1 cellular context compared by ENCODE assay signal in the genomic region with DNA sequence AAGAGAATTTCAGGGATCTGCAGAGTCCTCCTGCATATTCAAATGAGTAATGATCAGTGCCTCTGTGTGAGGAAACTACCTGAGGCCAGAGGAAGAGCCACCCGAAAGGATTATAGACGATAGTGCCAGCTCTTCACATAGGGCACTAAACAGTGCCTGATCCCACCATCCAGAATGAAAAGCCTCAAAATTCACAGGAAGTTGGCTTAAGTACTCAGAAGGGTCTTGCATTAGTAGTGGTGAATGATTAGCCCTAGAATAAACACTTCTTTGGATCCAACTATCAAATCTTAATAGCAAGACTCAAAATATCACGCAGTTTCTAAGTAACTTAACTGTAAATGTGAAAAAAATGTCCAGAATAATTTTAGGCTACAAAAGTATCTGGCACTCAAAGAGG.
TF ChIP-seq lines count a peak whose summit lies in the region.

No MANE protein-coding gene starts in this region.

TF ChIP-seq in HepG2, 621 proteins besides CTCF, POLR2A, EP300 and RAD21 (continued from another document):
- TF ChIP-seq, protein P1, sequence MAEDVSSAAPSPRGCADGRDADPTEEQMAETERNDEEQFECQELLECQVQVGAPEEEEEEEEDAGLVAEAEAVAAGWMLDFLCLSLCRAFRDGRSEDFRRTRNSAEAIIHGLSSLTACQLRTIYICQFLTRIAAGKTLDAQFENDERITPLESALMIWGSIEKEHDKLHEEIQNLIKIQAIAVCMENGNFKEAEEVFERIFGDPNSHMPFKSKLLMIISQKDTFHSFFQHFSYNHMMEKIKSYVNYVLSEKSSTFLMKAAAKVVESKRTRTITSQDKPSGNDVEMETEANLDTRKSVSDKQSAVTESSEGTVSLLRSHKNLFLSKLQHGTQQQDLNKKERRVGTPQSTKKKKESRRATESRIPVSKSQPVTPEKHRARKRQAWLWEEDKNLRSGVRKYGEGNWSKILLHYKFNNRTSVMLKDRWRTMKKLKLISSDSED (CRISPR knock-in tag; IDR thresholded peaks at IDR 0.05): no peak
- TF ChIP-seq POGZ (CRISPR knock-in tag; IDR thresholded peaks at IDR 0.05): no peak
- TF ChIP-seq KDM4B (CRISPR knock-in tag; IDR thresholded peaks at IDR 0.05): no peak
- TF ChIP-seq ZNF547 (CRISPR knock-in tag; IDR thresholded peaks at IDR 0.05): no peak
- TF ChIP-seq NBN (conservative IDR thresholded peaks at IDR 0.05): no peak
- TF ChIP-seq ZNF788 (CRISPR knock-in tag; IDR thresholded peaks at IDR 0.05; ENCODE audit: borderline replicate concordance): no peak
- TF ChIP-seq SOX5 (CRISPR knock-in tag; IDR thresholded peaks at IDR 0.05; ENCODE audit: borderline replicate concordance): no peak
- no peak for TF ChIP-seq KAT7 (CRISPR knock-in tag; IDR thresholded peaks at IDR 0.05; ENCODE audit: borderline replicate concordance)
- TF ChIP-seq, protein P2, sequence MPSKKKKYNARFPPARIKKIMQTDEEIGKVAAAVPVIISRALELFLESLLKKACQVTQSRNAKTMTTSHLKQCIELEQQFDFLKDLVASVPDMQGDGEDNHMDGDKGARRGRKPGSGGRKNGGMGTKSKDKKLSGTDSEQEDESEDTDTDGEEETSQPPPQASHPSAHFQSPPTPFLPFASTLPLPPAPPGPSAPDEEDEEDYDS (CRISPR knock-in tag; IDR thresholded peaks at IDR 0.05): peak; percentile 55; the same call in 1 of the 2 replicates
- no peak for TF ChIP-seq MTF2 (CRISPR knock-in tag; IDR thresholded peaks at IDR 0.05; ENCODE audit: borderline replicate concordance)
- no peak for TF ChIP-seq FOXM1 (CRISPR knock-in tag; IDR thresholded peaks at IDR 0.05)
- TF ChIP-seq SP2 (CRISPR knock-in tag; IDR thresholded peaks at IDR 0.05): no peak
- TF ChIP-seq, protein P3, sequence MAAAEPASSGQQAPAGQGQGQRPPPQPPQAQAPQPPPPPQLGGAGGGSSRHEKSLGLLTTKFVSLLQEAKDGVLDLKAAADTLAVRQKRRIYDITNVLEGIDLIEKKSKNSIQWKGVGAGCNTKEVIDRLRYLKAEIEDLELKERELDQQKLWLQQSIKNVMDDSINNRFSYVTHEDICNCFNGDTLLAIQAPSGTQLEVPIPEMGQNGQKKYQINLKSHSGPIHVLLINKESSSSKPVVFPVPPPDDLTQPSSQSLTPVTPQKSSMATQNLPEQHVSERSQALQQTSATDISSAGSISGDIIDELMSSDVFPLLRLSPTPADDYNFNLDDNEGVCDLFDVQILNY (CRISPR knock-in tag; conservative IDR thresholded peaks at IDR 0.05): no peak
- TF ChIP-seq SUZ12 (IDR thresholded peaks at IDR 0.05; ENCODE audit: low read depth, low read length): no peak
